14 cellular contexts compared by ENCODE assay signal in the genomic region with DNA sequence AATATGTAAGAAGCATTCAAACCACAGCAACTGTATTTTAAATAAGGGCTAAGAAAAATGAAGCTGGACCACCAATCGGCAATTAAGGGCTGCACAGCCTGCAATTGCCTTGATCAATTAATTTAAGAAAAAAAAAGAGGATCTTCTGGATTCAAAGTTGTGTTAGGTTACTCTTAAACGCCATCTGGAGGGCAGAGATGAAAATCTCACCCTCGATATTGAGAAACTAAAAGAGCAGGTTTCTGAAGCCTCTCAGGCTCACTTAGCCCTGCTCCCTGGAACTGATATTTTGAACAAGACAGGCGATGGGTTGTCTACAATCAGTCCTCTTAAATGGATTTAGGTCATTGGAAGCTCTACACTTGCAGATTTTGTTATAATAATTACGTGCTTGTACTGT.
DNase-seq lines count a peak whose midpoint lies in the region; TF ChIP-seq lines count a peak whose summit lies in the region.
"Had no signal": no experiment of that assay in that cellular context is flagged by ENCODE, and none has a peak within 500 bp of the region (broad histone marks: within the 10 kb centered on the region; RNA-seq: fewer than 3 reads in every experiment).

No MANE protein-coding gene starts in this region.

- H3K4me3 ChIP-seq in AG10803 (ENCODE audit: low read length): no peak overlapping the region
- no peak overlapping the region for H3K4me3 ChIP-seq in cardiac fibroblast (replicated peaks in 1 of 2; ENCODE audit: low read depth in 2 of 2, low read length in 2 of 2)
- no peak overlapping the region for H3K4me3 ChIP-seq in esophagus muscularis mucosa

- no peaks in the 10 kb centered on the region for H3K4me1 Mint-ChIP-seq in activated T-helper 2 cell treated with anti-CD3 and anti-CD28 coated beads, Interferon-gamma antibody, Interleukin-2, Interleukin-4, amounts not matched to agents 10 μg/mL and 5 μg/mL and 100 μg/mL, durations not matched to agents 14 hours and 24 hours and 36 hours (ENCODE audit: low read depth)
- H3K4me1 Mint-ChIP-seq: activated naive CD4-positive, alpha-beta T cell treated with anti-CD3 and anti-CD28 coated beads, Interleukin-2, amount 10 ng/mL, durations not matched to agents 7 days and 5 days; natural killer cell had no signal

- WGBS in esophagus muscularis mucosa: 67% methylated on average over 5 of the region's 5 CpGs

- H3K36me3 Mint-ChIP-seq in activated T-helper 2 cell treated with anti-CD3 and anti-CD28 coated beads, Interferon-gamma antibody, Interleukin-2, Interleukin-4, amounts not matched to agents 10 μg/mL and 5 μg/mL and 100 μg/mL, durations not matched to agents 14 hours and 24 hours and 36 hours (ENCODE audit: low read depth): no peaks in the 10 kb centered on the region
- H3K36me3 Mint-ChIP-seq: activated naive CD4-positive, alpha-beta T cell treated with anti-CD3 and anti-CD28 coated beads, Interleukin-2, amount 10 ng/mL, durations not matched to agents 7 days and 5 days; natural killer cell had no signal

- intact Hi-C loops in esophagus muscularis mucosa (cut with DNase I): no loop called here
- intact Hi-C loops in activated T-helper 2 cell treated with anti-CD3 and anti-CD28 coated beads, Interferon-gamma antibody, Interleukin-2, Interleukin-4, amounts not matched to agents 10 μg/mL and 5 μg/mL and 100 μg/mL, durations not matched to agents 14 hours and 24 hours and 36 hours (cut with micrococcal nuclease): no loop called here

- H3K27ac Mint-ChIP-seq in activated T-helper 2 cell treated with anti-CD3 and anti-CD28 coated beads, Interferon-gamma antibody, Interleukin-2, Interleukin-4, amounts not matched to agents 10 μg/mL and 5 μg/mL and 100 μg/mL, durations not matched to agents 14 hours and 24 hours and 36 hours: no peak overlapping the region
- H3K27ac Mint-ChIP-seq: activated naive CD4-positive, alpha-beta T cell treated with anti-CD3 and anti-CD28 coated beads, Interleukin-2, amount 10 ng/mL, durations not matched to agents 7 days and 5 days; natural killer cell had no signal

- TF ChIP-seq POLR2A in esophagus muscularis mucosa (IDR thresholded peaks at IDR 0.05; ENCODE audit: low read depth): no peak

- TF ChIP-seq CTCF in AG10803 (conservative IDR thresholded peaks at IDR 0.05; ENCODE audit: low read length) (peak; percentile 9; the same call in 1 of the 2 replicates), GM12874 (IDR thresholded peaks at IDR 0.05; ENCODE audit: insufficient read depth, low read depth, low read length) (0 out of 2 replicates have a peak, but pooled peaks have one; percentile 3), cardiac fibroblast (IDR thresholded peaks at IDR 0.05; ENCODE audit: low read depth, low read length) (peak; percentile 17), esophagus muscularis mucosa (IDR thresholded peaks at IDR 0.05) (no peak)

- no peaks in the 10 kb centered on the region for H3K4me1 ChIP-seq in esophagus muscularis mucosa

- H3K27ac ChIP-seq in esophagus muscularis mucosa (replicated peaks in 1 of 4): no peak overlapping the region

- H3K4me3 Mint-ChIP-seq in activated T-helper 2 cell treated with anti-CD3 and anti-CD28 coated beads, Interferon-gamma antibody, Interleukin-2, Interleukin-4, amounts not matched to agents 10 μg/mL and 5 μg/mL and 100 μg/mL, durations not matched to agents 14 hours and 24 hours and 36 hours (ENCODE audit: low read depth): no peak overlapping the region
- H3K4me3 Mint-ChIP-seq: activated naive CD4-positive, alpha-beta T cell treated with anti-CD3 and anti-CD28 coated beads, Interleukin-2, amount 10 ng/mL, durations not matched to agents 7 days and 5 days; natural killer cell had no signal

- H3K36me3 ChIP-seq in esophagus muscularis mucosa: no peaks in the 10 kb centered on the region

- no peak for TF ChIP-seq EP300 in esophagus muscularis mucosa (IDR thresholded peaks at IDR 0.05)

- H3K27me3 Mint-ChIP-seq in activated T-helper 2 cell treated with anti-CD3 and anti-CD28 coated beads, Interferon-gamma antibody, Interleukin-2, Interleukin-4, amounts not matched to agents 10 μg/mL and 5 μg/mL and 100 μg/mL, durations not matched to agents 14 hours and 24 hours and 36 hours (ENCODE audit: low read depth): no peaks in the 10 kb centered on the region
- H3K27me3 Mint-ChIP-seq: activated naive CD4-positive, alpha-beta T cell treated with anti-CD3 and anti-CD28 coated beads, Interleukin-2, amount 10 ng/mL, durations not matched to agents 7 days and 5 days had no signal

- DNase-seq in AG10803 (ENCODE audit: low read depth) (no peak), NCI-H446 treated with DMSO at 0.1 percent for 48 hours (lab: John Stamatoyannopoulos, UW) (peak; percentile 32), cardiac fibroblast (ENCODE audit: low read depth in 2 of 2) (peak; percentile 8 to 39), esophagus muscularis mucosa (ENCODE audit: extremely low spot score) (no peak), NCI-H1048 (lab: John Stamatoyannopoulos, UW) (no peak)
- DNase-seq in stimulated activated CD4-positive, alpha-beta T cell treated with anti-CD3 and anti-CD28 coated beads, Interleukin-2, amount 100 ng/mL, for 24 hours: no peak
- DNase-seq in activated T-helper 2 cell treated with anti-CD3 and anti-CD28 coated beads, Interferon-gamma antibody, Interleukin-2, Interleukin-4, amounts not matched to agents 10 μg/mL and 5 μg/mL and 100 μg/mL, durations not matched to agents 14 hours and 24 hours and 36 hours (ENCODE audit: low spot score): no peak
- DNase-seq: activated naive CD4-positive, alpha-beta T cell treated with anti-CD3 and anti-CD28 coated beads, Interleukin-2, amount 10 ng/mL, durations not matched to agents 7 days and 5 days; effector CD4-positive, alpha-beta T cell; foreskin fibroblast; natural killer cell; NCI-H187; stimulated activated CD4-positive, alpha-beta T cell treated with anti-CD3 and anti-CD28 coated beads, Interleukin-15, amount 100 ng/mL, for 24 hours had no signal

- H3K9me3 Mint-ChIP-seq in activated T-helper 2 cell treated with anti-CD3 and anti-CD28 coated beads, Interferon-gamma antibody, Interleukin-2, Interleukin-4, amounts not matched to agents 10 μg/mL and 5 μg/mL and 100 μg/mL, durations not matched to agents 14 hours and 24 hours and 36 hours: peaks cover 67% of the 10 kb centered on the region

- H3K9me3 ChIP-seq in esophagus muscularis mucosa: peaks cover 0 to 18% (median 13%) of the 10 kb centered on the region in 4 donors

- H3K27me3 ChIP-seq in esophagus muscularis mucosa: no peaks in the 10 kb centered on the region

Comparison
In these comparisons a context has a peak if more than half of its experiments do, and no peak if none do; other contexts are left out.
1. DNase-seq: peak in NCI-H446 treated with DMSO at 0.1 percent for 48 hours (single experiment) and cardiac fibroblast (2 of 2); none in AG10803 (single experiment), esophagus muscularis mucosa (single experiment), NCI-H1048 (single experiment), stimulated activated CD4-positive, alpha-beta T cell treated with anti-CD3 and anti-CD28 coated beads, Interleukin-2, amount 100 ng/mL, for 24 hours (0 of 2) and activated T-helper 2 cell treated with anti-CD3 and anti-CD28 coated beads, Interferon-gamma antibody, Interleukin-2, Interleukin-4, amounts not matched to agents 10 μg/mL and 5 μg/mL and 100 μg/mL, durations not matched to agents 14 hours and 24 hours and 36 hours (single experiment).
2. CTCF ChIP-seq: peak in AG10803 (single experiment), GM12874 (single experiment) and cardiac fibroblast (single experiment); none in esophagus muscularis mucosa (0 of 3).